8 cellular contexts compared by ENCODE assay signal in genomic region chr2:46650556-46651001, GRCh38.
DNase-seq lines count a peak whose midpoint lies in the region; ATAC-seq, FAIRE-seq and TF ChIP-seq lines count a peak whose summit lies in the region.

No MANE protein-coding gene starts in this region.

- H3K27me3 ChIP-seq in MM.1S (replicated peaks; ENCODE audit: insufficient read depth, low read length), result peaks cover 5% of the 10 kb centered on the region
- H3K27me3 ChIP-seq in tibial artery, result no peaks in the 10 kb centered on the region

- peak; percentile 76 for FAIRE-seq in RCC 7860 (lab: Jason Lieb, UNC)

- no peak for ATAC-seq in HG02840 (IDR thresholded peaks at IDR 0.05; ENCODE audit: low FRiP score, unreplicated experiment)

- TF ChIP-seq CTCF in MM.1S (IDR thresholded peaks at IDR 0.05; ENCODE audit: low read length) (peak; percentile 96), fibroblast of pulmonary artery (IDR thresholded peaks at IDR 0.05; ENCODE audit: low read length, missing control alignments) (peak; percentile 93), tibial artery (IDR thresholded peaks at IDR 0.05) (peak; percentile 94 to 96)

- H3K9ac ChIP-seq in MM.1S (ENCODE audit: low read length), result no peak overlapping the region

- no peaks in the 10 kb centered on the region for H3K4me1 ChIP-seq in MM.1S (ENCODE audit: low read length)
- H3K4me1 ChIP-seq in tibial artery, result peaks cover 0 to 6% (median 0%) of the 10 kb centered on the region in 4 donors

- H3K79me2 ChIP-seq in MM.1S (ENCODE audit: low read length), result no peaks in the 10 kb centered on the region

- no peaks in the 10 kb centered on the region for H3K9me2 ChIP-seq in MM.1S (replicated peaks; ENCODE audit: insufficient read depth, low read length)

- H3K4me2 ChIP-seq in MM.1S (ENCODE audit: low read depth, low read length), result no peak overlapping the region

- H3K9me3 ChIP-seq in MM.1S (replicated peaks; ENCODE audit: insufficient read depth, low read length), result no peaks in the 10 kb centered on the region
- H3K9me3 ChIP-seq in tibial artery, result no peaks in the 10 kb centered on the region

- H4K20me1 ChIP-seq in MM.1S (ENCODE audit: insufficient read depth, low read length), result no peaks in the 10 kb centered on the region

- no peak overlapping the region for H2AFZ ChIP-seq in MM.1S (ENCODE audit: low read length)

- no peak overlapping the region for H3K27ac ChIP-seq in MM.1S (ENCODE audit: low read length)
- no peak overlapping the region for H3K27ac ChIP-seq in tibial artery

- intact Hi-C loops in tibial artery (cut with DNase I; ENCODE audit: low total_unique reads), result no loop called here

- DNase-seq in GM03348 (ENCODE audit: low spot score) (peak; percentile 60), MM.1S (peak; percentile 75), RCC 7860 (ENCODE audit: low spot score) (peak; percentile 66), fibroblast of pulmonary artery (ENCODE audit: low read depth) (peak; percentile 94), nucleus accumbens (lab: John Stamatoyannopoulos, UW) (peak in 43 of 56 donors; percentile 2 to 88 (median 39)), tibial artery (peak; percentile 71 to 78)
- DNase-seq in activated T-cell treated with anti-CD3 and anti-CD28 coated beads, Interleukin-2, amount 50 U/mL, for 48 hours, result peak; percentile 58 to 68

- no peaks in the 10 kb centered on the region for H3K36me3 ChIP-seq in MM.1S (replicated peaks; ENCODE audit: insufficient read depth, low read length)
- H3K36me3 ChIP-seq in tibial artery, result no peaks in the 10 kb centered on the region

- H3K4me3 ChIP-seq in MM.1S (ENCODE audit: low read length), result no peak overlapping the region
- H3K4me3 ChIP-seq in fibroblast of pulmonary artery (replicated peaks; ENCODE audit: low read depth, low read length), result no peak overlapping the region
- H3K4me3 ChIP-seq in tibial artery, result no peak overlapping the region

- no peaks in the 10 kb centered on the region for H3F3A ChIP-seq in MM.1S (ENCODE audit: insufficient read depth, low read length)

Comparison
In these comparisons a context has a peak if more than half of its experiments do, and no peak if none do; other contexts are left out.
1. DNase-seq: peak in every context shown above with its lines; median percentile 94 in fibroblast of pulmonary artery; 75 in MM.1S; 74 in tibial artery; 66 in RCC 7860; 63 in activated T-cell treated with anti-CD3 and anti-CD28 coated beads, Interleukin-2, amount 50 U/mL, for 48 hours; 60 in GM03348; 39 in nucleus accumbens.